In the genomic region with DNA sequence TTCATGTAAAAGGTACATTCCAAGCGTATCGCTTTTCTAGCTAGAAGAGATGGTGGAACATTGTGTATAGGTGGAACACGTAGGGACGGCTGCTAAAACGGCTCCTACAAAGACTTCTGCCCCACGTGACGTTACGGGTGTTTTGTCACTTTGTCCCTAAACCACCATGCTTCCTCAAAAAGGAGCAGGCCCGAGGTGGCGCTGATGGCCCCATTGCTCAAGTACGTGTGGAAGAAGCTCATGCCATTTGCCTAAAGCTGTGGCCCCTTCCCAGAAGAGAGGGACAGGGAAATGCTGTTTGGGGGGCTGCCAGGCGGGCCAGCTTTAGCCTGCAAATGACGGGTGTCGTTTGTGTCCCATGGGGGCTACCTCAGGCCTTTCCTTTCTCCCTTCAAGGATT, we compare ENCODE assay signal across 1 cellular context.
TF ChIP-seq lines count a peak whose summit lies in the region.

No MANE protein-coding gene starts in this region.

TF ChIP-seq in WTC11, 78 proteins besides CTCF, POLR2A, EP300 and RAD21:
- TF ChIP-seq NFYB (CRISPR knock-in tag; conservative IDR thresholded peaks at IDR 0.05; ENCODE audit: low read depth) (no peak), SMAD4 (CRISPR knock-in tag; IDR thresholded peaks at IDR 0.05) (no peak), NR2C2 (CRISPR knock-in tag; IDR thresholded peaks at IDR 0.05) (no peak), CREM (CRISPR knock-in tag; IDR thresholded peaks at IDR 0.05) (no peak), GABPB1 (CRISPR knock-in tag; IDR thresholded peaks at IDR 0.05) (no peak), IRF2 (CRISPR knock-in tag; IDR thresholded peaks at IDR 0.05; ENCODE audit: borderline replicate concordance, low read depth) (no peak), RELA (CRISPR knock-in tag; IDR thresholded peaks at IDR 0.05; ENCODE audit: borderline replicate concordance) (no peak), NR1H2 (CRISPR knock-in tag; IDR thresholded peaks at IDR 0.05) (no peak), ZNF671 (CRISPR knock-in tag; IDR thresholded peaks at IDR 0.05) (no peak), TP53 (CRISPR knock-in tag; IDR thresholded peaks at IDR 0.05) (no peak), ATF1 (CRISPR knock-in tag; IDR thresholded peaks at IDR 0.05) (no peak), ZNF232 (CRISPR knock-in tag; IDR thresholded peaks at IDR 0.05) (no peak)
- TF ChIP-seq, protein P1, sequence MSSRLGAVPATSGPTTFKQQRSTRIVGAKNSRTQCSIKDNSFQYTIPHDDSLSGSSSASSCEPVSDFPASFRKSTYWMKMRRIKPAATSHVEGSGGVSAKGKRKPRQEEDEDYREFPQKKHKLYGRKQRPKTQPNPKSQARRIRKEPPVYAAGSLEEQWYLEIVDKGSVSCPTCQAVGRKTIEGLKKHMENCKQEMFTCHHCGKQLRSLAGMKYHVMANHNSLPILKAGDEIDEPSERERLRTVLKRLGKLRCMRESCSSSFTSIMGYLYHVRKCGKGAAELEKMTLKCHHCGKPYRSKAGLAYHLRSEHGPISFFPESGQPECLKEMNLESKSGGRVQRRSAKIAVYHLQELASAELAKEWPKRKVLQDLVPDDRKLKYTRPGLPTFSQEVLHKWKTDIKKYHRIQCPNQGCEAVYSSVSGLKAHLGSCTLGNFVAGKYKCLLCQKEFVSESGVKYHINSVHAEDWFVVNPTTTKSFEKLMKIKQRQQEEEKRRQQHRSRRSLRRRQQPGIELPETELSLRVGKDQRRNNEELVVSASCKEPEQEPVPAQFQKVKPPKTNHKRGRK (CRISPR knock-in tag; IDR thresholded peaks at IDR 0.05; ENCODE audit: borderline replicate concordance) = no peak
- TF ChIP-seq, protein P2, sequence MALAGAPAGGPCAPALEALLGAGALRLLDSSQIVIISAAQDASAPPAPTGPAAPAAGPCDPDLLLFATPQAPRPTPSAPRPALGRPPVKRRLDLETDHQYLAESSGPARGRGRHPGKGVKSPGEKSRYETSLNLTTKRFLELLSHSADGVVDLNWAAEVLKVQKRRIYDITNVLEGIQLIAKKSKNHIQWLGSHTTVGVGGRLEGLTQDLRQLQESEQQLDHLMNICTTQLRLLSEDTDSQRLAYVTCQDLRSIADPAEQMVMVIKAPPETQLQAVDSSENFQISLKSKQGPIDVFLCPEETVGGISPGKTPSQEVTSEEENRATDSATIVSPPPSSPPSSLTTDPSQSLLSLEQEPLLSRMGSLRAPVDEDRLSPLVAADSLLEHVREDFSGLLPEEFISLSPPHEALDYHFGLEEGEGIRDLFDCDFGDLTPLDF (CRISPR knock-in tag; IDR thresholded peaks at IDR 0.05) = no peak
- TF ChIP-seq, protein P3, sequence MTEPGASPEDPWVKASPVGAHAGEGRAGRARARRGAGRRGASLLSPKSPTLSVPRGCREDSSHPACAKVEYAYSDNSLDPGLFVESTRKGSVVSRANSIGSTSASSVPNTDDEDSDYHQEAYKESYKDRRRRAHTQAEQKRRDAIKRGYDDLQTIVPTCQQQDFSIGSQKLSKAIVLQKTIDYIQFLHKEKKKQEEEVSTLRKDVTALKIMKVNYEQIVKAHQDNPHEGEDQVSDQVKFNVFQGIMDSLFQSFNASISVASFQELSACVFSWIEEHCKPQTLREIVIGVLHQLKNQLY (CRISPR knock-in tag; IDR thresholded peaks at IDR 0.05) = no peak
- TF ChIP-seq, protein P4, sequence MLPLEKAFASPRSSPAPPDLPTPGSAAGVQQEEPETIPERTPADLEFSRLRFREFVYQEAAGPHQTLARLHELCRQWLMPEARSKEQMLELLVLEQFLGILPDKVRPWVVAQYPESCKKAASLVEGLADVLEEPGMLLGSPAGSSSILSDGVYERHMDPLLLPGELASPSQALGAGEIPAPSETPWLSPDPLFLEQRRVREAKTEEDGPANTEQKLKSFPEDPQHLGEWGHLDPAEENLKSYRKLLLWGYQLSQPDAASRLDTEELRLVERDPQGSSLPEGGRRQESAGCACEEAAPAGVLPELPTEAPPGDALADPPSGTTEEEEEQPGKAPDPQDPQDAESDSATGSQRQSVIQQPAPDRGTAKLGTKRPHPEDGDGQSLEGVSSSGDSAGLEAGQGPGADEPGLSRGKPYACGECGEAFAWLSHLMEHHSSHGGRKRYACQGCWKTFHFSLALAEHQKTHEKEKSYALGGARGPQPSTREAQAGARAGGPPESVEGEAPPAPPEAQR (CRISPR knock-in tag; IDR thresholded peaks at IDR 0.05) = no peak
- TF ChIP-seq, protein P5, sequence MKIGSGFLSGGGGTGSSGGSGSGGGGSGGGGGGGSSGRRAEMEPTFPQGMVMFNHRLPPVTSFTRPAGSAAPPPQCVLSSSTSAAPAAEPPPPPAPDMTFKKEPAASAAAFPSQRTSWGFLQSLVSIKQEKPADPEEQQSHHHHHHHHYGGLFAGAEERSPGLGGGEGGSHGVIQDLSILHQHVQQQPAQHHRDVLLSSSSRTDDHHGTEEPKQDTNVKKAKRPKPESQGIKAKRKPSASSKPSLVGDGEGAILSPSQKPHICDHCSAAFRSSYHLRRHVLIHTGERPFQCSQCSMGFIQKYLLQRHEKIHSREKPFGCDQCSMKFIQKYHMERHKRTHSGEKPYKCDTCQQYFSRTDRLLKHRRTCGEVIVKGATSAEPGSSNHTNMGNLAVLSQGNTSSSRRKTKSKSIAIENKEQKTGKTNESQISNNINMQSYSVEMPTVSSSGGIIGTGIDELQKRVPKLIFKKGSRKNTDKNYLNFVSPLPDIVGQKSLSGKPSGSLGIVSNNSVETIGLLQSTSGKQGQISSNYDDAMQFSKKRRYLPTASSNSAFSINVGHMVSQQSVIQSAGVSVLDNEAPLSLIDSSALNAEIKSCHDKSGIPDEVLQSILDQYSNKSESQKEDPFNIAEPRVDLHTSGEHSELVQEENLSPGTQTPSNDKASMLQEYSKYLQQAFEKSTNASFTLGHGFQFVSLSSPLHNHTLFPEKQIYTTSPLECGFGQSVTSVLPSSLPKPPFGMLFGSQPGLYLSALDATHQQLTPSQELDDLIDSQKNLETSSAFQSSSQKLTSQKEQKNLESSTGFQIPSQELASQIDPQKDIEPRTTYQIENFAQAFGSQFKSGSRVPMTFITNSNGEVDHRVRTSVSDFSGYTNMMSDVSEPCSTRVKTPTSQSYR (CRISPR knock-in tag; IDR thresholded peaks at IDR 0.05) = no peak
- TF ChIP-seq, protein P6, sequence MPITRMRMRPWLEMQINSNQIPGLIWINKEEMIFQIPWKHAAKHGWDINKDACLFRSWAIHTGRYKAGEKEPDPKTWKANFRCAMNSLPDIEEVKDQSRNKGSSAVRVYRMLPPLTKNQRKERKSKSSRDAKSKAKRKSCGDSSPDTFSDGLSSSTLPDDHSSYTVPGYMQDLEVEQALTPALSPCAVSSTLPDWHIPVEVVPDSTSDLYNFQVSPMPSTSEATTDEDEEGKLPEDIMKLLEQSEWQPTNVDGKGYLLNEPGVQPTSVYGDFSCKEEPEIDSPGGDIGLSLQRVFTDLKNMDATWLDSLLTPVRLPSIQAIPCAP (CRISPR knock-in tag; IDR thresholded peaks at IDR 0.05) = no peak
